1 cellular context compared by ENCODE assay signal in genomic region chr13:26529441-26529840, GRCh38.
TF ChIP-seq lines count a peak whose summit lies in the region.

No MANE protein-coding gene starts in this region.

TF ChIP-seq in K562, 482 proteins besides CTCF, POLR2A, EP300 and RAD21 (continued from another document):
- TF ChIP-seq REST (CRISPR knock-in tag; IDR thresholded peaks at IDR 0.05; ENCODE audit: low read depth) (peak; percentile 90), RCOR1 (IDR thresholded peaks at IDR 0.05; ENCODE audit: borderline replicate concordance in 1 of 2, low read depth in 2 of 2, low read length in 2 of 2) (peak in 1 of 2 experiments; percentile 30; a peak in 1 of 4 replicates), ZHX1 (conservative IDR thresholded peaks at IDR 0.05; ENCODE audit: low read length) (no peak), GABPB2 (CRISPR knock-in tag; conservative IDR thresholded peaks at IDR 0.05) (no peak), ZNF668 (CRISPR knock-in tag; IDR thresholded peaks at IDR 0.05) (no peak), KLF16 (IDR thresholded peaks at IDR 0.05) (no peak), ARID1B (IDR thresholded peaks at IDR 0.05) (no peak), BRD4 (IDR thresholded peaks at IDR 0.05) (no peak), ZNF77 (CRISPR knock-in tag; IDR thresholded peaks at IDR 0.05) (no peak), SMARCA4 (IDR thresholded peaks at IDR 0.05) (no peak), SAP30 (IDR thresholded peaks at IDR 0.05; ENCODE audit: borderline replicate concordance, insufficient read depth, low read depth, low read length, poor library complexity, severe bottlenecking) (no peak), ZNF436 (CRISPR knock-in tag; IDR thresholded peaks at IDR 0.05) (no peak), NR2C1 (IDR thresholded peaks at IDR 0.05) (no peak), NR2C1 (tag; IDR thresholded peaks at IDR 0.05) (no peak), CCNT2 (IDR thresholded peaks at IDR 0.05; ENCODE audit: borderline replicate concordance, extremely low read depth, insufficient read length, low read depth, low read length) (no peak), AFF4 (CRISPR knock-in tag; IDR thresholded peaks at IDR 0.05) (no peak), EHMT2 (IDR thresholded peaks at IDR 0.05) (peak; percentile 89), NKRF (IDR thresholded peaks at IDR 0.05; ENCODE audit: borderline replicate concordance) (no peak)
